ENCODE assay signal across 9 cellular contexts in the genomic region with DNA sequence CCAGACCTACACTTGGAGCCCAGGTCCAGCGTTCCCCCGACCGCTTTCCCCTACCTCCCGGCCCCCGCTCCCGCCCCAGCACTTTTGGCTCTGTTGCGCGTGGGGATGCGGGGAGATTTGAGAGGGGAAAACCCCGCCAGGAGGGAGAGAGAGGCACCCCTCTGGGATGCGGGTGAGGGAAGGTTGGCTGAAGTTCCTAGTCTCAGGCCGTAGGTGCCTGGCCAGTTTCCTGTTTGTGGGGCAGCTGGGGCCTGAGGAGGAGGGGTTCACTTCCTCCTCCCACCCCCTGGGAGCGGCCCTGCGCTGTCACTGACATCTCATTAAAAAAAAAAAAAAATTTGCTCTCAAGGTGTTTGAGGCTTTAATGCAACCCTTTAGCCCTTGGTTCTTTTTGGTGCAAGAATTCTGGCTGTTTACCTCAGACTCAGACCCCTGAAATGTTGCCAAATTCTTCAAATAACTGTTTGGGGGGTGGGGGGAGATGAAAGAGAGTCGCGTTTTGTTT. TPM values are rescaled to one million over a fixed set of nuclear protein-coding genes. Genes with fewer than 3 reads are reported as not detected.
DNase-seq lines count a peak whose midpoint lies in the region; ATAC-seq and TF ChIP-seq lines count a peak whose summit lies in the region.
"Had no signal": no experiment of that assay in that cellular context is flagged by ENCODE, and none has a peak within 500 bp of the region (broad histone marks: within the 10 kb centered on the region; RNA-seq: fewer than 3 reads in every experiment).

No MANE protein-coding gene starts in this region.

- H3K36me3 ChIP-seq in A673 (ENCODE audit: insufficient read depth, low read length, poor library complexity, severe bottlenecking) (peaks cover 8% of the 10 kb centered on the region), MG63 (peaks cover 34% of the 10 kb centered on the region), brain microvascular endothelial cell (replicated peaks) (peaks cover 20% of the 10 kb centered on the region), tibial nerve (no peaks in the 10 kb centered on the region)

- ATAC-seq in GM18498 (IDR thresholded peaks at IDR 0.05; ENCODE audit: unreplicated experiment) (peak; percentile 25), HG03565 (IDR thresholded peaks at IDR 0.05; ENCODE audit: unreplicated experiment) (no peak)
- ATAC-seq: HCT116 had no signal

- TF ChIP-seq POLR2A in lower leg skin (IDR thresholded peaks at IDR 0.05) (no peak), tibial nerve (IDR thresholded peaks at IDR 0.05) (no peak)

- TF ChIP-seq EP300 in tibial nerve (IDR thresholded peaks at IDR 0.05): no peak

- CTCF ChIA-PET in A673 (lab: Charles Lee): interaction anchor here (0.6 to 1.5 kb wide), 9 partner anchors 13 to 573 kb away, joined by 3 to 4 read pairs (median 3); no protein-coding TSS in a partner anchor

- TF ChIP-seq CTCF in A673 (conservative IDR thresholded peaks at IDR 0.05; ENCODE audit: low read depth, low read length) (no peak), brain microvascular endothelial cell (IDR thresholded peaks at IDR 0.05; ENCODE audit: low read depth, low read length, missing control alignments) (no peak), lower leg skin (IDR thresholded peaks at IDR 0.05) (no peak), tibial nerve (IDR thresholded peaks at IDR 0.05) (no peak)

- H3K4me1 ChIP-seq in A673 (ENCODE audit: insufficient read depth, low read length, poor library complexity, severe bottlenecking): peaks cover 42% of the 10 kb centered on the region
- H3K4me1 ChIP-seq in tibial nerve: peaks cover 0 to 63% (median 23%) of the 10 kb centered on the region in 4 donors

- peak overlapping the region; percentile 76 for H3K4me3 ChIP-seq in A673 (ENCODE audit: low read depth, low read length, poor library complexity, severe bottlenecking)
- H3K4me3 ChIP-seq in MG63: peak overlapping the region; percentile 72
- peak overlapping the region; percentile 77 for H3K4me3 ChIP-seq in brain microvascular endothelial cell (ENCODE audit: low read depth, low read length)
- peak overlapping the region; percentile 19 for H3K4me3 ChIP-seq in lower leg skin (ENCODE audit: low read depth, poor library complexity, severe bottlenecking)
- H3K4me3 ChIP-seq in tibial nerve: peak overlapping the region; percentile 59 to 91 (median 61)

- no TSS peak for BruUV-seq in A673 (replicated peaks; lab: Mats Ljungman, UMichigan)

- POLR2A ChIA-PET in A673 (lab: Charles Lee; ENCODE audit: low non-redundant PET): interaction anchor here (0.6 to 0.9 kb wide), 2 partner anchors 60 to 183 kb away, joined by 3 read pairs; no protein-coding TSS in a partner anchor

- H3K27me3 ChIP-seq in A673 (replicated peaks; ENCODE audit: insufficient read depth, low read depth, low read length, poor library complexity): no peaks in the 10 kb centered on the region
- no peaks in the 10 kb centered on the region for H3K27me3 ChIP-seq in MG63
- no peaks in the 10 kb centered on the region for H3K27me3 ChIP-seq in brain microvascular endothelial cell (replicated peaks)
- H3K27me3 ChIP-seq in tibial nerve: peaks cover 0 to 20% of the 10 kb centered on the region in 2 donors

- intact Hi-C loops in A673 (cut with micrococcal nuclease; ENCODE audit: unreplicated experiment): loop anchor here (5.0 to 10.0 kb wide), 3 partner anchors 184 to 757 kb away; a partner anchor contains a TSS
- intact Hi-C loops in lower leg skin (cut with DNase I; ENCODE audit: low total_unique reads): loop anchor here (5.0 kb wide), 1 partner anchor 574 kb away; no protein-coding TSS in a partner anchor

- DNase-seq in A673 (ENCODE audit: low spot score) (peak; percentile 34), MG63 (peak; percentile 62), brain microvascular endothelial cell (no peak), lower leg skin (ENCODE audit: low spot score in 2 of 2) (peak in 1 of 2 donors; percentile 89), tibial nerve (ENCODE audit: low spot score in 2 of 2) (no peak), mucosa of gallbladder (ENCODE audit: low spot score) (no peak)

- H3K27ac ChIP-seq in A673 (ENCODE audit: low read depth, low read length, poor library complexity, severe bottlenecking) (peak overlapping the region; percentile 62), brain microvascular endothelial cell (peak overlapping the region; percentile 34), tibial nerve (peak overlapping the region; percentile 50 to 85 (median 70))

- WGBS in lower leg skin, 2 donors: 20 to 40% methylated on average over 14 to 16 of the region's 16 CpGs
- WGBS in tibial nerve, 2 donors: 9 to 13% methylated on average over 16 of the region's 16 CpGs

- H3K9me3 ChIP-seq in A673 (ENCODE audit: low read depth, low read length, poor library complexity, severe bottlenecking): no peaks in the 10 kb centered on the region
- H3K9me3 ChIP-seq in MG63: no peaks in the 10 kb centered on the region
- no peaks in the 10 kb centered on the region for H3K9me3 ChIP-seq in tibial nerve

- in situ Hi-C loops in brain microvascular endothelial cell (cut with HindIII; ENCODE audit: low pct_ligation_motif_present, low sequenced_read_pairs): no loop called here

RNA-seq across cellular contexts. Expression of a gene that starts 2.6 kb away (rescaled TPM):
- total RNA-seq in A673 (2021) (29.7 and 38.7 TPM in 2 replicates), lower leg skin (100 to 1,000 TPM in 1 of 4 donors, 10 to 100 TPM in 3; 56.0 to 104 (median 77.1) TPM), tibial nerve (10 to 100 TPM; 19.8 to 47.7 (median 35.8) TPM), mucosa of gallbladder (8.9 TPM)
- 32.4 and 40.0 TPM in 2 replicates for total RNA-seq in MG63 (2014; rRNA removed; shearing (Covaris generic); ENCODE audit: low replicate concordance)

RNA-seq across cellular contexts. Expression of a gene that starts 16.3 kb away (rescaled TPM):
- 64.0 and 81.3 TPM in 2 replicates for total RNA-seq in A673 (2021)
- total RNA-seq in MG63 (2014; rRNA removed; shearing (Covaris generic); ENCODE audit: low replicate concordance): 58.4 and 77.5 TPM in 2 replicates
- 10 to 100 TPM; 31.7 to 45.9 (median 38.9) TPM for total RNA-seq in lower leg skin
- total RNA-seq in tibial nerve: 10 to 100 TPM; 24.9 to 64.5 (median 39.3) TPM
- total RNA-seq in mucosa of gallbladder: 31.8 TPM

RNA-seq across cellular contexts. Expression of a gene that starts 55.0 kb away (rescaled TPM):
- total RNA-seq in A673 (2021) (20.9 and 23.1 TPM in 2 replicates), lower leg skin (1 to 10 TPM; 1.2 to 8.5 (median 4.6) TPM), tibial nerve (10 to 100 TPM; 14.9 to 17.4 (median 16.5) TPM), mucosa of gallbladder (20.2 TPM)
- 15.4 and 40.9 TPM in 2 replicates for total RNA-seq in MG63 (2014; rRNA removed; shearing (Covaris generic); ENCODE audit: low replicate concordance)

Comparison
In these comparisons a context has a peak if more than half of its experiments do, and no peak if none do; other contexts are left out.
1. DNase-seq: peak in A673 (single experiment) and MG63 (single experiment); none in brain microvascular endothelial cell (single experiment), tibial nerve (0 of 2) and mucosa of gallbladder (single experiment).
2. H3K4me3 ChIP-seq: peak in every context shown above with its lines; median percentile 77 in brain microvascular endothelial cell; 76 in A673; 72 in MG63; 61 in tibial nerve; 19 in lower leg skin.
3. Peak in every context shown above with its lines, with median percentiles within 50 percentile points of each other: H3K27ac ChIP-seq.